ENCODE assay signal across 11 cellular contexts in genomic region chr14:95577067-95577800, GRCh38. TPM values are rescaled to one million over a fixed set of nuclear protein-coding genes. Genes with fewer than 3 reads are reported as not detected.
DNase-seq lines count a peak whose midpoint lies in the region; ATAC-seq and TF ChIP-seq lines count a peak whose summit lies in the region.
"Had no signal": no experiment of that assay in that cellular context is flagged by ENCODE, and none has a peak within 500 bp of the region (broad histone marks: within the 10 kb centered on the region; RNA-seq: fewer than 3 reads in every experiment).

No MANE protein-coding gene starts in this region.

- peak overlapping the region; percentile 54; the same call in 1 of the 2 replicates for H3K4me2 ChIP-seq in OCI-LY1 (ENCODE audit: low read length)

- H3K4me3 Mint-ChIP-seq in activated CD4-positive, alpha-beta T cell treated with anti-CD3 and anti-CD28 coated beads for 36 hours: no peak overlapping the region
- H3K4me3 Mint-ChIP-seq: GM23338 had no signal

- no peaks in the 10 kb centered on the region for H3K4me1 Mint-ChIP-seq in activated CD4-positive, alpha-beta T cell treated with anti-CD3 and anti-CD28 coated beads for 36 hours

- in situ Hi-C loops in GM13976 (cut with MboI; ENCODE audit: low sequenced_read_pairs, unreplicated experiment): no loop called here

- peak overlapping the region; percentile 33 for H3K4me3 ChIP-seq in OCI-LY1 (ENCODE audit: low read depth, low read length, poor library complexity, severe bottlenecking)
- H3K4me3 ChIP-seq in SJCRH30: no peak overlapping the region
- H3K4me3 ChIP-seq: body of pancreas, GM23338 had no signal

- POLR2A ChIA-PET in activated CD4-positive, alpha-beta T cell treated with anti-CD3 and anti-CD28 coated beads for 36 hours (lab: Charles Lee): no interaction called here

- peak; percentile 94 for ATAC-seq in GM19467 (IDR thresholded peaks at IDR 0.05; ENCODE audit: unreplicated experiment)
- ATAC-seq in HG02981 (IDR thresholded peaks at IDR 0.05; ENCODE audit: unreplicated experiment): peak; percentile 96
- ATAC-seq in stimulated activated naive CD8-positive, alpha-beta T cell treated with anti-CD3 and anti-CD28 coated beads, Interleukin-15, Interleukin-2, amounts not matched to agents 100 U/mL and 50 U/mL, for 24 hours: no peak
- no peak for ATAC-seq in activated CD4-positive, CD25-positive, alpha-beta regulatory T cell treated with anti-CD3 and anti-CD28 coated beads, Interleukin-2, amount 50 U/mL, for 24 hours
- ATAC-seq in activated CD4-positive, alpha-beta T cell treated with anti-CD3 and anti-CD28 coated beads for 36 hours: no peak
- ATAC-seq: body of pancreas had no signal

- no peak overlapping the region for H2AFZ ChIP-seq in OCI-LY1 (ENCODE audit: low read length)
- H2AFZ ChIP-seq: GM23338 had no signal

- no peaks in the 10 kb centered on the region for H3F3A ChIP-seq in OCI-LY1 (ENCODE audit: insufficient read depth, low read length)

- H3K36me3 Mint-ChIP-seq in activated CD4-positive, alpha-beta T cell treated with anti-CD3 and anti-CD28 coated beads for 36 hours (ENCODE audit: low read depth): no peaks in the 10 kb centered on the region

- DNase-seq in GM13976 (ENCODE audit: low spot score): peak; percentile 76
- DNase-seq in SJCRH30: no peak
- no peak for DNase-seq in stimulated activated naive CD8-positive, alpha-beta T cell treated with anti-CD3 and anti-CD28 coated beads, Interleukin-15, Interleukin-2, amounts not matched to agents 100 U/mL and 50 U/mL, for 24 hours
- DNase-seq in activated CD4-positive, alpha-beta T cell treated with anti-CD3 and anti-CD28 coated beads for 36 hours: no peak
- DNase-seq: body of pancreas, NCI-H187 had no signal

- H3K9ac ChIP-seq in OCI-LY1 (ENCODE audit: low read length): peak overlapping the region; percentile 20; the same call in 1 of the 2 replicates

- intact Hi-C loops in activated CD4-positive, alpha-beta T cell treated with anti-CD3 and anti-CD28 coated beads for 36 hours (cut with DNase I, micrococcal nuclease): no loop called here

- H3K36me3 ChIP-seq in OCI-LY1 (ENCODE audit: insufficient read depth, low read length): no peaks in the 10 kb centered on the region
- no peaks in the 10 kb centered on the region for H3K36me3 ChIP-seq in SJCRH30

- no peaks in the 10 kb centered on the region for H3K9me3 Mint-ChIP-seq in activated CD4-positive, alpha-beta T cell treated with anti-CD3 and anti-CD28 coated beads for 36 hours (ENCODE audit: low read depth)

- H3K27ac Mint-ChIP-seq in activated CD4-positive, alpha-beta T cell treated with anti-CD3 and anti-CD28 coated beads for 36 hours: no peak overlapping the region
- H3K27ac Mint-ChIP-seq: GM23338 had no signal

- no peaks in the 10 kb centered on the region for H3K9me3 ChIP-seq in OCI-LY1 (ENCODE audit: low read length)
- H3K9me3 ChIP-seq in SJCRH30 (replicated peaks): no peaks in the 10 kb centered on the region
- H3K9me3 ChIP-seq: body of pancreas had no signal

- no peaks in the 10 kb centered on the region for H3K9me2 ChIP-seq in OCI-LY1 (ENCODE audit: low read depth, low read length)

- H4K20me1 ChIP-seq in OCI-LY1 (ENCODE audit: insufficient read depth, low read length): no peaks in the 10 kb centered on the region

- H3K27ac ChIP-seq in OCI-LY1 (ENCODE audit: low read depth, low read length, poor library complexity, severe bottlenecking) (peak overlapping the region; percentile 91), SJCRH30 (no peak overlapping the region)
- H3K27ac ChIP-seq: body of pancreas had no signal

- H3K27me3 ChIP-seq in OCI-LY1 (ENCODE audit: insufficient read depth, low read length) (no peaks in the 10 kb centered on the region), SJCRH30 (no peaks in the 10 kb centered on the region)
- H3K27me3 ChIP-seq: body of pancreas had no signal

- no peaks in the 10 kb centered on the region for H3K79me2 ChIP-seq in OCI-LY1 (ENCODE audit: insufficient read depth, low read length)

- peaks cover 5% of the 10 kb centered on the region for H3K27me3 Mint-ChIP-seq in activated CD4-positive, alpha-beta T cell treated with anti-CD3 and anti-CD28 coated beads for 36 hours

- CTCF ChIA-PET in activated CD4-positive, alpha-beta T cell treated with anti-CD3 and anti-CD28 coated beads for 36 hours (lab: Charles Lee): interaction anchor here (0.9 to 1.5 kb wide), 2 partner anchors 16 to 18 kb away, joined by 3 to 5 read pairs; no protein-coding TSS in a partner anchor

- H3K4me1 ChIP-seq in OCI-LY1 (ENCODE audit: insufficient read depth, low read length, severe bottlenecking) (peaks cover 37% of the 10 kb centered on the region), SJCRH30 (no peaks in the 10 kb centered on the region)
- H3K4me1 ChIP-seq: body of pancreas had no signal

- TF ChIP-seq CTCF in GM13976 (IDR thresholded peaks at IDR 0.05; ENCODE audit: borderline replicate concordance, control extremely low read depth, extremely low read depth, insufficient read depth, missing control alignments) (no peak), OCI-LY1 (IDR thresholded peaks at IDR 0.05; ENCODE audit: low read length) (no peak)

RNA-seq across cellular contexts. Expression of gene GLRX5, which starts 42.4 kb away (rescaled TPM):
- total RNA-seq in SJCRH30 (2014; rRNA removed; shearing (Covaris generic)): 130 and 132 TPM in 2 replicates
- total RNA-seq in activated CD4-positive, alpha-beta T cell treated with anti-CD3 and anti-CD28 coated beads for 36 hours: 10 to 100 TPM; 37.9 to 44.1 TPM

Comparison
In these comparisons a context has a peak if more than half of its experiments do, and no peak if none do; other contexts are left out.
1. ATAC-seq: peak in GM19467 (single experiment) and HG02981 (single experiment); none in stimulated activated naive CD8-positive, alpha-beta T cell treated with anti-CD3 and anti-CD28 coated beads, Interleukin-15, Interleukin-2, amounts not matched to agents 100 U/mL and 50 U/mL, for 24 hours (single experiment), activated CD4-positive, CD25-positive, alpha-beta regulatory T cell treated with anti-CD3 and anti-CD28 coated beads, Interleukin-2, amount 50 U/mL, for 24 hours (0 of 2) and activated CD4-positive, alpha-beta T cell treated with anti-CD3 and anti-CD28 coated beads for 36 hours (single experiment).